Comparison of ENCODE assay signal across 1 cellular context in the genomic region with DNA sequence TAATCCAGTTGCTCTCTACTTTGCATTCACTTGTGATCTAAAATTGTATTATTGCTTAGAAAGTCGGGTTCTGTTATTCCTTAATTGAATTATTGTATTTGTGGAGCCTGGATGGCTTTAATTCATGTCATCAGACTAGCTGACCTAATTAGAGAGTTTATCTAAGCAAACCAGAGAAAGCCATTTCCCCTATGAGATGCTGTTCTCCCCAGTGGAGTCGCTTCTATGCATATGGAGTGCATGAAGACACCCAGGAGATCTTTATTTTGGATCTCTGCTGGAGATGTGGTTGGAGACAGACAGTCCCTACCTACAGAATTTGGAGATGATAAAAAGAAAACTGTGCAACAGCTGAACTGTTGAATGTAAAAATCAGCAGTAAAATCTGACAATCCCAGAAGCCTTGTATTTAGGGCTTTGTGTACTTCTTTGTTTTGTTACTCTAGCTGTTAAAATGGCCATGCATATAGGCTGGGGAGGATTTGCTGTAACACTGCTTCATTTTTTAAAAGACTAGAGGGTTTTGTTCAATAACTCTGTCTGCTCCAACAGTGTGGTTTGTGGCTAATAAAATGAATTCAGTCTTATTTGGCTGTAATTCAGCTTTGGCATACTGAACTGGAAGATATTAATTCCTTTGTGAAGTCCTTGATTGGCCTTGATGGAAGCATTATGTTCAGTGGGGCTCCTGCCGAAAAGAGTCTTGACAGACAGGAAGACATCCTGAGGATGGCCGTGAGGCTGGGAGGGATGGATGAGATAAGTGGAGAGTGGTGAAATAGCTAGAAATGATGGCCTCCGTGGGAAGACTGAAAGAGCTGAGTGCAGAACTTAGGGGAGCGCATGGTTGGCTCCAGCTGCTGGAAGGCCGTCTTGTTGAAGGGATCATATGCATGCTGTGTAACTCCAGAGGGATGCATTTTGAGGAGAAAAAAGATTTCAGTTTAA.
TF ChIP-seq lines count a peak whose summit lies in the region.

No MANE protein-coding gene starts in this region.

TF ChIP-seq in SK-N-SH treated with all-trans-retinoic acid at 6 μM for 48 hours, 23 proteins besides CTCF, POLR2A, EP300 and RAD21 (continued from another document):
- TF ChIP-seq POU6F1 (CRISPR knock-in tag; IDR thresholded peaks at IDR 0.05; ENCODE audit: borderline replicate concordance, low read depth) (no peak; the same call in 1 of the 2 replicates), ZNF565 (CRISPR knock-in tag; conservative IDR thresholded peaks at IDR 0.05; ENCODE audit: low read depth) (peak; percentile 81), ZFP30 (CRISPR knock-in tag; IDR thresholded peaks at IDR 0.05) (no peak; the same call in 1 of the 2 replicates), CSDC2 (CRISPR knock-in tag; IDR thresholded peaks at IDR 0.05) (0 out of 2 replicates have a peak, but pooled peaks have one; percentile 25), PPARA (CRISPR knock-in tag; IDR thresholded peaks at IDR 0.05; ENCODE audit: borderline replicate concordance) (peak; percentile 59; the same call in 1 of the 2 replicates), OSR1 (CRISPR knock-in tag; IDR thresholded peaks at IDR 0.05) (no peak), ISL1 (CRISPR knock-in tag; IDR thresholded peaks at IDR 0.05) (peak; percentile 91), BACH2 (CRISPR knock-in tag; IDR thresholded peaks at IDR 0.05; ENCODE audit: borderline replicate concordance) (no peak), TCF4 (CRISPR knock-in tag; IDR thresholded peaks at IDR 0.05; ENCODE audit: borderline replicate concordance) (peak; percentile 98), CSRNP3 (CRISPR knock-in tag; IDR thresholded peaks at IDR 0.05) (peak; percentile 89), ZNF8 (CRISPR knock-in tag; IDR thresholded peaks at IDR 0.05) (peak; percentile 69), ZNF70 (CRISPR knock-in tag; IDR thresholded peaks at IDR 0.05) (peak; percentile 61; the same call in 1 of the 2 replicates)
